8 cellular contexts compared by ENCODE assay signal in genomic region chr6:107491059-107491609, GRCh38. TPM values are rescaled to one million over a fixed set of nuclear protein-coding genes. Genes with fewer than 3 reads are reported as not detected.
DNase-seq lines count a peak whose midpoint lies in the region; ATAC-seq, FAIRE-seq and TF ChIP-seq lines count a peak whose summit lies in the region.

No MANE protein-coding gene starts in this region.

- 2 to 7% methylated on average over 6 to 22 of the region's 40 CpGs for WGBS in esophagus squamous epithelium, 2 donors

- H3K27me3 ChIP-seq in ACC112 (ENCODE audit: insufficient read depth, low read length), result peaks cover 46% of the 10 kb centered on the region
- H3K27me3 ChIP-seq in H7 (ENCODE audit: control insufficient read depth, insufficient read depth, low read length), result peaks cover 59% of the 10 kb centered on the region
- peaks cover 0 to 76% (median 0%) of the 10 kb centered on the region in 4 donors for H3K27me3 ChIP-seq in esophagus squamous epithelium
- peaks cover 42% of the 10 kb centered on the region for H3K27me3 ChIP-seq in mucosa of stomach (ENCODE audit: control insufficient read depth, insufficient read depth, low read length)

- DNase-seq in H7 (peak; percentile 81), activated B cell treated with CpG ODN at 0.5 μM for 24 hours (peak; percentile 30), esophagus squamous epithelium (lab: John Stamatoyannopoulos, UW) (no peak), urothelium cell line (ENCODE audit: low spot score) (peak; percentile 29), RCC 7860 (ENCODE audit: low spot score) (no peak), NCI-H1694 (lab: John Stamatoyannopoulos, UW) (no peak)

- CTCF ChIA-PET in activated B cell treated with CpG ODN at 0.5 μM for 24 hours (lab: Charles Lee), result interaction anchor here (1.4 kb wide), 1 partner anchor 183 kb away, joined by 4 read pairs; no protein-coding TSS in a partner anchor

- H3K9me3 ChIP-seq in esophagus squamous epithelium (no peaks in the 10 kb centered on the region), mucosa of stomach (ENCODE audit: control insufficient read depth, low read length) (no peaks in the 10 kb centered on the region)

- TF ChIP-seq POLR2A in esophagus squamous epithelium (IDR thresholded peaks at IDR 0.05), result no peak

- H3K9ac ChIP-seq in mucosa of stomach (ENCODE audit: low read length), result peak overlapping the region; percentile 62

- peak overlapping the region; percentile 88 for H3K4me3 ChIP-seq in ACC112 (ENCODE audit: low read depth, low read length)
- H3K4me3 ChIP-seq in H7 (ENCODE audit: insufficient read depth, low read depth, low read length), result peak overlapping the region; percentile 73
- H3K4me3 ChIP-seq in esophagus squamous epithelium, result peak overlapping the region; percentile 43 to 79 (median 61)
- peak overlapping the region; percentile 54 for H3K4me3 ChIP-seq in mucosa of stomach (ENCODE audit: low read length)

- FAIRE-seq in urothelium cell line (lab: Jason Lieb, UNC), result no peak
- no peak for FAIRE-seq in RCC 7860 (lab: Jason Lieb, UNC)

- no peaks in the 10 kb centered on the region for H3K9me3 Mint-ChIP-seq in activated B cell treated with CpG ODN at 0.5 μM for 24 hours

- H3K36me3 ChIP-seq in ACC112 (ENCODE audit: insufficient read depth, low read length), result no peaks in the 10 kb centered on the region
- H3K36me3 ChIP-seq in H7 (replicated peaks; ENCODE audit: control insufficient read depth, insufficient read depth, low read length), result no peaks in the 10 kb centered on the region
- H3K36me3 ChIP-seq in esophagus squamous epithelium, result no peaks in the 10 kb centered on the region
- no peaks in the 10 kb centered on the region for H3K36me3 ChIP-seq in mucosa of stomach (ENCODE audit: control insufficient read depth, insufficient read depth, low read length)

- H3K27me3 Mint-ChIP-seq in activated B cell treated with CpG ODN at 0.5 μM for 24 hours, result peaks cover 25% of the 10 kb centered on the region

- peaks cover 21% of the 10 kb centered on the region for H3K4me1 ChIP-seq in ACC112 (ENCODE audit: control insufficient read depth, insufficient read depth, low read length, unreplicated experiment)
- peaks cover 22 to 63% (median 22%) of the 10 kb centered on the region in 3 donors for H3K4me1 ChIP-seq in esophagus squamous epithelium
- peaks cover 30% of the 10 kb centered on the region for H3K4me1 ChIP-seq in mucosa of stomach (ENCODE audit: control insufficient read depth, insufficient read depth, low read length)

- H3K36me3 Mint-ChIP-seq in activated B cell treated with CpG ODN at 0.5 μM for 24 hours (ENCODE audit: low read depth), result peaks cover 6% of the 10 kb centered on the region

- H3K27ac ChIP-seq in ACC112 (ENCODE audit: low read depth, low read length) (no peak overlapping the region), esophagus squamous epithelium (peak overlapping the region in 3 of 4 donors; percentile 74 to 88 (median 83))

- H3K4me3 Mint-ChIP-seq in activated B cell treated with CpG ODN at 0.5 μM for 24 hours, result peak overlapping the region; percentile 90

- TF ChIP-seq CTCF in activated B cell treated with CpG ODN at 0.5 μM for 24 hours (IDR thresholded peaks at IDR 0.05) (no peak), esophagus squamous epithelium (IDR thresholded peaks at IDR 0.05) (no peak)

- intact Hi-C loops in activated B cell treated with CpG ODN at 0.5 μM for 24 hours (cut with micrococcal nuclease) (no loop called here), esophagus squamous epithelium (cut with DNase I) (no loop called here)

- no peak for ATAC-seq in activated B cell treated with CpG ODN at 0.5 μM for 24 hours (ENCODE audit: low read depth)

- H2AFZ ChIP-seq in ACC112 (ENCODE audit: low read length, unreplicated experiment), result peak overlapping the region; percentile 96

- POLR2A ChIA-PET in activated B cell treated with CpG ODN at 0.5 μM for 24 hours (lab: Charles Lee), result interaction anchor here (0.6 to 4.9 kb wide), 2 partner anchors 32 to 628 kb away, joined by 3 to 39 read pairs; partner anchors contain the start of gene PDSS2

- H3K27ac Mint-ChIP-seq in activated B cell treated with CpG ODN at 0.5 μM for 24 hours, result no peak overlapping the region

- no peaks in the 10 kb centered on the region for H3K79me2 ChIP-seq in ACC112 (ENCODE audit: control insufficient read depth, insufficient read depth, low read length, unreplicated experiment)

- H3K4me1 Mint-ChIP-seq in activated B cell treated with CpG ODN at 0.5 μM for 24 hours, result peaks cover 26% of the 10 kb centered on the region

RNA-seq across cellular contexts. Expression of gene SOBP, which starts 1.2 kb away (rescaled TPM):
- 1.3 and 6.8 TPM in 2 replicates for total RNA-seq in H7 (2014; rRNA removed; shearing (Covaris generic))
- total RNA-seq in activated B cell treated with CpG ODN at 0.5 μM for 24 hours (1.1 TPM in 2 replicates), esophagus squamous epithelium (1 to 10 TPM in 3 of 4 donors, under 1 TPM in 1; 0.15 to 3.8 (median 1.6) TPM)

RNA-seq across cellular contexts. Expression of gene PDSS2, which starts 31.8 kb away (rescaled TPM):
- 12.5 and 21.9 TPM in 2 replicates for total RNA-seq in H7 (2014; rRNA removed; shearing (Covaris generic))
- 14.6 and 19.3 TPM in 2 replicates for total RNA-seq in activated B cell treated with CpG ODN at 0.5 μM for 24 hours
- total RNA-seq in esophagus squamous epithelium, result 10 to 100 TPM in 3 of 4 donors, 1 to 10 TPM in 1; 7.0 to 15.9 (median 12.3) TPM

Comparison
In these comparisons a context has a peak if more than half of its experiments do, and no peak if none do; other contexts are left out.
1. DNase-seq: peak in H7 (single experiment), activated B cell treated with CpG ODN at 0.5 μM for 24 hours (single experiment) and urothelium cell line (single experiment); none in esophagus squamous epithelium (single experiment), RCC 7860 (single experiment) and NCI-H1694 (single experiment).
2. Peak in every context shown above with its lines, with median percentiles within 50 percentile points of each other: H3K4me3 ChIP-seq.